15 cellular contexts compared by ENCODE assay signal in genomic region chr18:23998018-23998417, GRCh38. TPM values are rescaled to one million over a fixed set of nuclear protein-coding genes. Genes with fewer than 3 reads are reported as not detected.
DNase-seq lines count a peak whose midpoint lies in the region; ATAC-seq and TF ChIP-seq lines count a peak whose summit lies in the region.
"Had no signal": no experiment of that assay in that cellular context is flagged by ENCODE, and none has a peak within 500 bp of the region (broad histone marks: within the 10 kb centered on the region; RNA-seq: fewer than 3 reads in every experiment).

No MANE protein-coding gene starts in this region.

- ATAC-seq in GM23338 (no peak), GM19467 (IDR thresholded peaks at IDR 0.05; ENCODE audit: unreplicated experiment) (no peak), HG02642 (IDR thresholded peaks at IDR 0.05; ENCODE audit: poor library complexity, unreplicated experiment) (no peak)
- ATAC-seq in stimulated activated effector memory CD8-positive, alpha-beta T cell treated with anti-CD3 and anti-CD28 coated beads, Interleukin-12 subunit alpha, Interleukin-12 subunit beta, amount 100 ng/mL, for 72 hours: no peak
- ATAC-seq: SK-N-SH treated with all-trans-retinoic acid at 6 μM for 48 hours had no signal

- H3K27me3 ChIP-seq in GM23338 (ENCODE audit: insufficient read depth): no peaks in the 10 kb centered on the region
- H3K27me3 ChIP-seq: BE2C had no signal

- no peak overlapping the region for H3K27ac Mint-ChIP-seq in GM23338
- H3K27ac Mint-ChIP-seq in activated CD4-positive, alpha-beta memory T cell treated with anti-CD3 and anti-CD28 coated beads, Interleukin-2, amount 10 ng/mL, durations not matched to agents 7 days and 5 days: peak overlapping the region; percentile 34
- H3K27ac Mint-ChIP-seq in stimulated activated effector memory CD8-positive, alpha-beta T cell treated with anti-CD3 and anti-CD28 coated beads, Interleukin-12 subunit alpha, Interleukin-12 subunit beta, amount 100 ng/mL, for 72 hours: peak overlapping the region; percentile 89

- no peak for TF ChIP-seq CTCF in GM23338 (conservative IDR thresholded peaks at IDR 0.05; ENCODE audit: low read depth in 2 of 2)

- H3K36me3 Mint-ChIP-seq in GM23338 (ENCODE audit: low read depth): no peaks in the 10 kb centered on the region
- H3K36me3 Mint-ChIP-seq in activated CD4-positive, alpha-beta memory T cell treated with anti-CD3 and anti-CD28 coated beads, Interleukin-2, amount 10 ng/mL, durations not matched to agents 7 days and 5 days (ENCODE audit: low read depth): peaks cover 6% of the 10 kb centered on the region
- no peaks in the 10 kb centered on the region for H3K36me3 Mint-ChIP-seq in stimulated activated effector memory CD8-positive, alpha-beta T cell treated with anti-CD3 and anti-CD28 coated beads, Interleukin-12 subunit alpha, Interleukin-12 subunit beta, amount 100 ng/mL, for 72 hours

- no peaks in the 10 kb centered on the region for H3K36me3 ChIP-seq in GM23338 (ENCODE audit: insufficient read depth)
- H3K36me3 ChIP-seq: BE2C had no signal

- peaks cover 9% of the 10 kb centered on the region; the same call in 1 of the 2 replicates for H3K4me1 ChIP-seq in GM23338 (ENCODE audit: insufficient read depth)
- H3K4me1 ChIP-seq: BE2C had no signal

- H3K4me3 Mint-ChIP-seq in GM23338: no peak overlapping the region
- H3K4me3 Mint-ChIP-seq in activated CD4-positive, alpha-beta memory T cell treated with anti-CD3 and anti-CD28 coated beads, Interleukin-2, amount 10 ng/mL, durations not matched to agents 7 days and 5 days: no peak overlapping the region
- peak overlapping the region; percentile 58 for H3K4me3 Mint-ChIP-seq in stimulated activated effector memory CD8-positive, alpha-beta T cell treated with anti-CD3 and anti-CD28 coated beads, Interleukin-12 subunit alpha, Interleukin-12 subunit beta, amount 100 ng/mL, for 72 hours

- POLR2A ChIA-PET in activated CD4-positive, alpha-beta memory T cell treated with anti-CD3 and anti-CD28 coated beads, Interleukin-2, amount 10 ng/mL, durations not matched to agents 7 days and 5 days (lab: Charles Lee): interaction anchor here (1.3 to 7.2 kb wide), 5 partner anchors 15 to 69 kb away, joined by 4 to 86 read pairs (median 6); partner anchors contain the start of gene TTC39C

- no peaks in the 10 kb centered on the region for H4K20me1 ChIP-seq in GM23338 (replicated peaks; ENCODE audit: insufficient read depth)

- no peaks in the 10 kb centered on the region for H3K27me3 Mint-ChIP-seq in GM23338 (ENCODE audit: insufficient read depth, low read depth, poor library complexity)
- peaks cover 2% of the 10 kb centered on the region for H3K27me3 Mint-ChIP-seq in activated CD4-positive, alpha-beta memory T cell treated with anti-CD3 and anti-CD28 coated beads, Interleukin-2, amount 10 ng/mL, durations not matched to agents 7 days and 5 days

- no peak overlapping the region for H3K27ac ChIP-seq in GM23338 (ENCODE audit: low read depth)
- H3K27ac ChIP-seq: GM23248 had no signal

- CTCF ChIA-PET in activated CD4-positive, alpha-beta memory T cell treated with anti-CD3 and anti-CD28 coated beads, Interleukin-2, amount 10 ng/mL, durations not matched to agents 7 days and 5 days (lab: Charles Lee): interaction anchor here (0.5 to 1.5 kb wide), 6 partner anchors 29 to 455 kb away, joined by 3 to 4 read pairs (median 3); no protein-coding TSS in a partner anchor

- no peak overlapping the region for H3K4me3 ChIP-seq in GM23338
- H3K4me3 ChIP-seq: GM23248 had no signal

- peaks cover 6% of the 10 kb centered on the region; the same call in 2 of the 3 replicates for H3K4me1 Mint-ChIP-seq in GM23338
- peaks cover 69% of the 10 kb centered on the region for H3K4me1 Mint-ChIP-seq in activated CD4-positive, alpha-beta memory T cell treated with anti-CD3 and anti-CD28 coated beads, Interleukin-2, amount 10 ng/mL, durations not matched to agents 7 days and 5 days
- H3K4me1 Mint-ChIP-seq in stimulated activated effector memory CD8-positive, alpha-beta T cell treated with anti-CD3 and anti-CD28 coated beads, Interleukin-12 subunit alpha, Interleukin-12 subunit beta, amount 100 ng/mL, for 72 hours: peaks cover 45% of the 10 kb centered on the region

- peak overlapping the region; percentile 66 for H2AFZ ChIP-seq in GM23338
- H2AFZ ChIP-seq: GM23248 had no signal

- no peaks in the 10 kb centered on the region for H3K79me2 ChIP-seq in GM23338 (replicated peaks; ENCODE audit: insufficient read depth)

- H3K9me3 Mint-ChIP-seq in GM23338: no peaks in the 10 kb centered on the region
- H3K9me3 Mint-ChIP-seq in activated CD4-positive, alpha-beta memory T cell treated with anti-CD3 and anti-CD28 coated beads, Interleukin-2, amount 10 ng/mL, durations not matched to agents 7 days and 5 days: no peaks in the 10 kb centered on the region
- no peaks in the 10 kb centered on the region for H3K9me3 Mint-ChIP-seq in stimulated activated effector memory CD8-positive, alpha-beta T cell treated with anti-CD3 and anti-CD28 coated beads, Interleukin-12 subunit alpha, Interleukin-12 subunit beta, amount 100 ng/mL, for 72 hours

- DNase-seq in DMS53 (lab: John Stamatoyannopoulos, UW) (peak; percentile 27), DMS53 treated with DMSO at 0.1 percent for 48 hours (lab: John Stamatoyannopoulos, UW; ENCODE audit: unreplicated experiment) (no peak), GM23338 (ENCODE audit: low spot score) (no peak), occipital lobe (lab: John Stamatoyannopoulos, UW) (no peak)
- no peak for DNase-seq in activated CD4-positive, alpha-beta memory T cell treated with anti-CD3 and anti-CD28 coated beads, Interleukin-2, amount 10 ng/mL, durations not matched to agents 7 days and 5 days
- DNase-seq in stimulated activated effector memory CD8-positive, alpha-beta T cell treated with anti-CD3 and anti-CD28 coated beads, Interleukin-12 subunit alpha, Interleukin-12 subunit beta, amount 100 ng/mL, for 72 hours (ENCODE audit: low spot score in 2 of 2): no peak
- DNase-seq: 8988T, BE2C, GM23248, MV-4-11, NCI-H226, NCI-H524 treated with DMSO at 0.1 percent for 48 hours had no signal

- no peak overlapping the region for H3K4me2 ChIP-seq in GM23338

- H3F3A ChIP-seq in GM23338 (replicated peaks; ENCODE audit: low read depth): no peaks in the 10 kb centered on the region; the same call in 1 of the 2 replicates

- H3K9me2 ChIP-seq in GM23338 (ENCODE audit: insufficient read depth): peaks cover 11% of the 10 kb centered on the region; the same call in 1 of the 2 replicates

RNA-seq across cellular contexts. Expression of gene TTC39C, which starts 16.5 kb away (rescaled TPM):
- 108 and 136 TPM in 2 replicates for total RNA-seq in GM23338 (2014; rRNA removed; shearing (Covaris generic))
- polyA plus RNA-seq in GM23338 (2016; fragmentation: Nextera tagmentation; extraction: Ambion mirVana): 69.2 and 69.4 TPM in 2 replicates
- total RNA-seq in activated CD4-positive, alpha-beta memory T cell treated with anti-CD3 and anti-CD28 coated beads, Interleukin-2, amount 10 ng/mL, durations not matched to agents 7 days and 5 days: 10 to 100 TPM; 94.0 to 94.4 TPM
- 41.5 TPM for total RNA-seq in occipital lobe
